In the genomic region with DNA sequence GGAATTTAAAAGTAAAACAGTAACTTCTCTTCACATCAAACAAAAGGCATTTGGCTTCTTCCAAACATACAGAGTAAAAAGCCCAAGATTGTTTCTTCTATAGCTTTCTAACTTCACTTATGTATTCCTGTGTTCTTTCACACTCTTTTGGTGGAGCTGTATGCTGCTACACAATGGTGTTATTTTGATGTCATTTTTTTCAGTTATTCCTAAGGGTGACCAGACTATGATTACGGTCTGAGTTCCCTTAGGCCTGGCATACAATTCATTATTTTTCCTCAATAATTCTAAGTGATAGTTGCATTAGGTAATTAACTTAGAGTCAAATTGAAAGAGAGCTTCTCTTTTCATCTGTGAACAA, we compare ENCODE assay signal across 24 cellular contexts.
A peak's percentile ranks its signal among the peaks of the same experiment; 100 is the strongest.
DNase-seq lines count a peak whose midpoint lies in the region; ATAC-seq and TF ChIP-seq lines count a peak whose summit lies in the region.
"Had no signal": no experiment of that assay in that cellular context is flagged by ENCODE, and none has a peak within 500 bp of the region (broad histone marks: within the 10 kb centered on the region; RNA-seq: fewer than 3 reads in every experiment).

No MANE protein-coding gene starts in this region.

- H2BK120ac ChIP-seq in IMR-90 (ENCODE audit: low read depth, low read length): 0 out of 2 replicates have a peak overlapping the region, but pooled peaks have one; percentile 14

- no peaks in the 10 kb centered on the region for H3K27me3 Mint-ChIP-seq in activated naive CD4-positive, alpha-beta T cell treated with anti-CD3 and anti-CD28 coated beads for 36 hours (ENCODE audit: low read depth)
- H3K27me3 Mint-ChIP-seq in activated naive CD8-positive, alpha-beta T cell: no peaks in the 10 kb centered on the region
- no peaks in the 10 kb centered on the region for H3K27me3 Mint-ChIP-seq in stimulated activated naive CD8-positive, alpha-beta T cell treated with anti-CD3 and anti-CD28 coated beads, Interleukin-15, amount 100 ng/mL, for 72 hours
- H3K27me3 Mint-ChIP-seq: stimulated activated naive B cell treated with anti-CD40 and anti-IgM and Interleukin-4, amounts not matched to agents 10 μg/mL and 1 μg/mL and 100 μg/mL, for 72 hours had no signal

- peaks cover 2% of the 10 kb centered on the region for H3K36me3 Mint-ChIP-seq in activated naive CD4-positive, alpha-beta T cell treated with anti-CD3 and anti-CD28 coated beads for 36 hours (ENCODE audit: low read depth)
- peaks cover 11% of the 10 kb centered on the region for H3K36me3 Mint-ChIP-seq in activated naive CD8-positive, alpha-beta T cell
- H3K36me3 Mint-ChIP-seq: stimulated activated naive B cell treated with anti-CD40 and anti-IgM and Interleukin-4, amounts not matched to agents 10 μg/mL and 1 μg/mL and 100 μg/mL, for 72 hours had no signal

- no peak overlapping the region; the same call in 1 of the 2 replicates for H3K4ac ChIP-seq in IMR-90 (ENCODE audit: low read depth, low read length)

- ATAC-seq in IMR-90 (ENCODE audit: low read depth): 0 out of 2 replicates have a peak, but pooled peaks have one; percentile 11
- no peak for ATAC-seq in stimulated activated naive CD8-positive, alpha-beta T cell treated with anti-CD3 and anti-CD28 coated beads, Interleukin-15, amount 100 ng/mL, for 72 hours
- ATAC-seq: HCT116; mucosa of descending colon; stimulated activated naive B cell treated with anti-CD40 and anti-IgM and Interleukin-4, amounts not matched to agents 10 μg/mL and 1 μg/mL and 100 μg/mL, for 72 hours had no signal

- no peaks in the 10 kb centered on the region for H3K9me3 Mint-ChIP-seq in activated naive CD4-positive, alpha-beta T cell treated with anti-CD3 and anti-CD28 coated beads for 36 hours
- no peaks in the 10 kb centered on the region for H3K9me3 Mint-ChIP-seq in activated naive CD8-positive, alpha-beta T cell (ENCODE audit: low read depth)
- H3K9me3 Mint-ChIP-seq in stimulated activated naive CD8-positive, alpha-beta T cell treated with anti-CD3 and anti-CD28 coated beads, Interleukin-15, amount 100 ng/mL, for 72 hours: no peaks in the 10 kb centered on the region
- H3K9me3 Mint-ChIP-seq: stimulated activated naive B cell treated with anti-CD40 and anti-IgM and Interleukin-4, amounts not matched to agents 10 μg/mL and 1 μg/mL and 100 μg/mL, for 72 hours had no signal

- H3K27ac Mint-ChIP-seq in activated naive CD4-positive, alpha-beta T cell treated with anti-CD3 and anti-CD28 coated beads for 36 hours: peak overlapping the region; percentile 80
- H3K27ac Mint-ChIP-seq in activated naive CD8-positive, alpha-beta T cell: peak overlapping the region; percentile 83
- peak overlapping the region; percentile 69 to 97 for H3K27ac Mint-ChIP-seq in stimulated activated naive CD8-positive, alpha-beta T cell treated with anti-CD3 and anti-CD28 coated beads, Interleukin-15, amount 100 ng/mL, for 72 hours
- H3K27ac Mint-ChIP-seq: stimulated activated naive B cell treated with anti-CD40 and anti-IgM and Interleukin-4, amounts not matched to agents 10 μg/mL and 1 μg/mL and 100 μg/mL, for 72 hours had no signal

- H3K4me1 Mint-ChIP-seq in activated naive CD4-positive, alpha-beta T cell treated with anti-CD3 and anti-CD28 coated beads for 36 hours (ENCODE audit: low read depth): peaks cover 90% of the 10 kb centered on the region
- peaks cover 87% of the 10 kb centered on the region for H3K4me1 Mint-ChIP-seq in activated naive CD8-positive, alpha-beta T cell (ENCODE audit: low read depth)
- H3K4me1 Mint-ChIP-seq in stimulated activated naive CD8-positive, alpha-beta T cell treated with anti-CD3 and anti-CD28 coated beads, Interleukin-15, amount 100 ng/mL, for 72 hours: peaks cover 92% of the 10 kb centered on the region

- no peak for TF ChIP-seq POLR2A in IMR-90 (IDR thresholded peaks at IDR 0.05; ENCODE audit: low read depth, low read length)

- WGBS in IMR-90 (ENCODE audit: extremely low coverage in 2 of 2, insufficient read length in 1 of 2), 2 experiments: no CpG with 5 or more reads among the region's 1 CpG

- no peak for TF ChIP-seq CTCF in IMR-90 (conservative IDR thresholded peaks at IDR 0.05; ENCODE audit: low read depth, low read length)

- H2AK5ac ChIP-seq in IMR-90 (ENCODE audit: low read depth, low read length): no peak overlapping the region

- H2AK9ac ChIP-seq in IMR-90 (replicated peaks; ENCODE audit: low read depth, low read length, poor library complexity): no peak overlapping the region

- no peaks in the 10 kb centered on the region for H4K20me1 ChIP-seq in IMR-90 (ENCODE audit: insufficient read depth, low read length)

- no peak overlapping the region for H3K18ac ChIP-seq in IMR-90 (ENCODE audit: low read depth, low read length)

- no peak overlapping the region for H3K14ac ChIP-seq in IMR-90 (replicated peaks; ENCODE audit: low read depth, low read length)

- no peaks in the 10 kb centered on the region for H3K9me3 ChIP-seq in IMR-90 (ENCODE audit: control insufficient read depth, insufficient read depth, low read length)
- H3K9me3 ChIP-seq: mucosa of descending colon, right atrium auricular region, SJSA1, thoracic aorta, vagina had no signal

- TF ChIP-seq RAD21 in IMR-90 (IDR thresholded peaks at IDR 0.05; ENCODE audit: low read length): no peak

- H4K5ac ChIP-seq in IMR-90 (ENCODE audit: low read depth, low read length): peak overlapping the region; percentile 53; the same call in 1 of the 2 replicates

- H4K8ac ChIP-seq in IMR-90 (ENCODE audit: low read depth in 2 of 2, low read length in 2 of 2): no peak overlapping the region

- H2BK20ac ChIP-seq in IMR-90 (ENCODE audit: low read depth, low read length): no peak overlapping the region

- no peak overlapping the region for H3K4me3 Mint-ChIP-seq in activated naive CD4-positive, alpha-beta T cell treated with anti-CD3 and anti-CD28 coated beads for 36 hours
- H3K4me3 Mint-ChIP-seq in activated naive CD8-positive, alpha-beta T cell: peak overlapping the region; percentile 53
- H3K4me3 Mint-ChIP-seq in stimulated activated naive CD8-positive, alpha-beta T cell treated with anti-CD3 and anti-CD28 coated beads, Interleukin-15, amount 100 ng/mL, for 72 hours: peak overlapping the region; percentile 35 to 61
- H3K4me3 Mint-ChIP-seq: stimulated activated naive B cell treated with anti-CD40 and anti-IgM and Interleukin-4, amounts not matched to agents 10 μg/mL and 1 μg/mL and 100 μg/mL, for 72 hours had no signal

- intact Hi-C loops in activated naive CD4-positive, alpha-beta T cell treated with anti-CD3 and anti-CD28 coated beads for 36 hours (cut with micrococcal nuclease): no loop called here
- intact Hi-C loops in IMR-90 (cut with micrococcal nuclease): no loop called here

- no peak overlapping the region for H2AFZ ChIP-seq in IMR-90 (replicated peaks; ENCODE audit: low read length, poor library complexity)
- H2AFZ ChIP-seq: parathyroid adenoma had no signal

- CTCF ChIA-PET in activated naive CD4-positive, alpha-beta T cell treated with anti-CD3 and anti-CD28 coated beads for 36 hours (lab: Charles Lee): interaction anchor here (0.8 to 1.6 kb wide), 12 partner anchors 10 to 139 kb away, joined by 3 to 6 read pairs (median 4); no protein-coding TSS in a partner anchor
- CTCF ChIA-PET in IMR-90 (lab: Yijun Ruan, JAX): interaction anchor here (0.7 to 2.2 kb wide), 4 partner anchors 12 to 23 kb away, joined by 3 to 5 read pairs (median 4); no protein-coding TSS in a partner anchor

- BruUV-seq in IMR-90 (replicated peaks; lab: Mats Ljungman, UMichigan): no TSS peak

- H3K79me1 ChIP-seq in IMR-90 (ENCODE audit: low read depth in 1 of 2, low read length in 2 of 2): no peaks in the 10 kb centered on the region

- H2BK5ac ChIP-seq in IMR-90 (ENCODE audit: low read depth, low read length, poor library complexity, severe bottlenecking): no peak overlapping the region

- H3K4me2 ChIP-seq in IMR-90 (ENCODE audit: low read depth, low read length): peak overlapping the region; percentile 33; the same call in 1 of the 2 replicates

- no peak overlapping the region for H3K27ac ChIP-seq in IMR-90 (ENCODE audit: insufficient read depth, low read length)
- H3K27ac ChIP-seq: C4-2B, parathyroid adenoma, SJSA1, thoracic aorta, vagina had no signal

- no peak overlapping the region for H2BK15ac ChIP-seq in IMR-90 (ENCODE audit: low read depth, low read length)

- peaks cover 1% of the 10 kb centered on the region; the same call in 1 of the 2 replicates for H3K4me1 ChIP-seq in IMR-90 (ENCODE audit: control insufficient read depth, insufficient read depth, low read length)
- H3K4me1 ChIP-seq: parathyroid adenoma, right atrium auricular region, SJSA1, vagina had no signal

- H3K4me3 ChIP-seq in IMR-90 (ENCODE audit: insufficient read depth, low read depth, low read length): no peak overlapping the region
- H3K4me3 ChIP-seq: lung, mucosa of descending colon, right atrium auricular region, SJSA1, thoracic aorta, vagina had no signal

- no peak overlapping the region for H3K9ac ChIP-seq in IMR-90 (ENCODE audit: low read depth, low read length)
- H3K9ac ChIP-seq: parathyroid adenoma had no signal

- H4K91ac ChIP-seq in IMR-90 (ENCODE audit: insufficient read depth, low read depth, low read length): no peak overlapping the region

- no peaks in the 10 kb centered on the region for H3K9me1 ChIP-seq in IMR-90 (ENCODE audit: insufficient read depth, low read length)

- no peak overlapping the region for H3K56ac ChIP-seq in IMR-90 (ENCODE audit: extremely low read depth, insufficient read depth, low read length)

- no peaks in the 10 kb centered on the region for H3K27me3 ChIP-seq in IMR-90 (ENCODE audit: control insufficient read depth, insufficient read depth, low read length)
- H3K27me3 ChIP-seq: right atrium auricular region, vagina had no signal

- in situ Hi-C loops in IMR-90 (cut with MboI; ENCODE audit: low sequenced_read_pairs): no loop called here

- POLR2A ChIA-PET in IMR-90 (lab: Charles Lee; ENCODE audit: unreplicated experiment): no interaction called here

- dilution Hi-C loops in IMR-90 (cut with HindIII; ENCODE audit: low sequenced_read_pairs, unreplicated experiment): no loop called here

- no peak for DNase-seq in activated naive CD4-positive, alpha-beta T cell treated with anti-CD3 and anti-CD28 coated beads for 36 hours
- no peak for DNase-seq in activated naive CD4-positive, alpha-beta T cell (lab: John Stamatoyannopoulos, UW)
- DNase-seq in IMR-90: no peak
- DNase-seq in stimulated activated naive CD8-positive, alpha-beta T cell treated with anti-CD3 and anti-CD28 coated beads, Interleukin-15, amount 100 ng/mL, for 72 hours: no peak
- DNase-seq in T1000 (lab: John Stamatoyannopoulos, UW): no peak
- no peak for DNase-seq in SIG-M5 (lab: John Stamatoyannopoulos, UW)
- DNase-seq: activated gamma-delta T cell; central memory CD4-positive, alpha-beta T cell; mucosa of descending colon; NCI-H1105 treated with DMSO at 0.1 percent for 48 hours; NCI-H2029; NCI-H526 treated with DMSO at 0.1 percent for 48 hours; stimulated activated CD4-positive, alpha-beta T cell treated with anti-CD3 and anti-CD28 coated beads, Interleukin-4, amount 100 ng/mL, for 1 hour; stimulated activated naive B cell treated with anti-CD40 and anti-IgM and Interleukin-4, amounts not matched to agents 10 μg/mL and 1 μg/mL and 100 μg/mL, for 72 hours; T-helper 9 cell had no signal

- H3K23ac ChIP-seq in IMR-90 (ENCODE audit: low read depth, low read length): no peak overlapping the region

- H3K36me3 ChIP-seq in IMR-90 (ENCODE audit: control insufficient read depth, insufficient read depth, low read length): no peaks in the 10 kb centered on the region
- H3K36me3 ChIP-seq: right atrium auricular region, SJSA1, thoracic aorta, vagina had no signal
